16 cellular contexts compared by ENCODE assay signal in genomic region chr9:21557428-21557768, GRCh38.
DNase-seq lines count a peak whose midpoint lies in the region; ATAC-seq, FAIRE-seq and TF ChIP-seq lines count a peak whose summit lies in the region.
"Had no signal": no experiment of that assay in that cellular context is flagged by ENCODE, and none has a peak within 500 bp of the region (broad histone marks: within the 10 kb centered on the region; RNA-seq: fewer than 3 reads in every experiment).

No MANE protein-coding gene starts in this region.

- DNase-seq in choroid plexus epithelial cell (ENCODE audit: low read depth) (no peak), mesenchymal stem cell (no peak), GM19239 (ENCODE audit: insufficient read length, low spot score) (no peak), NCI-H1694 (lab: John Stamatoyannopoulos, UW) (no peak)
- DNase-seq: activated CD4-positive, alpha-beta memory T cell treated with anti-CD3 and anti-CD28 coated beads for 36 hours; DMS79 treated with DMSO at 0.1 percent for 48 hours; NCI-H1092 treated with DMSO at 0.1 percent for 48 hours; nephron progenitor cell had no signal

- no peak overlapping the region for H2BK5ac ChIP-seq in mesenchymal stem cell (ENCODE audit: low read depth, low read length, poor library complexity, severe bottlenecking)

- H3K4me2 ChIP-seq in mesenchymal stem cell (ENCODE audit: low read length, poor library complexity, severe bottlenecking): no peak overlapping the region

- no peak overlapping the region for H2BK12ac ChIP-seq in mesenchymal stem cell (ENCODE audit: low read length in 2 of 2)

- peaks cover 38% of the 10 kb centered on the region for H3K4me1 ChIP-seq in ACC112 (ENCODE audit: control insufficient read depth, insufficient read depth, low read length, unreplicated experiment)
- peaks cover 51% of the 10 kb centered on the region for H3K4me1 ChIP-seq in HUES64 (ENCODE audit: insufficient read depth, low read length)
- peaks cover 7% of the 10 kb centered on the region for H3K4me1 ChIP-seq in mesenchymal stem cell (ENCODE audit: control insufficient read depth, insufficient read depth, low read depth, low read length)

- no peak overlapping the region for H2AFZ ChIP-seq in ACC112 (ENCODE audit: low read length, unreplicated experiment)
- H2AFZ ChIP-seq in mesenchymal stem cell (ENCODE audit: low read depth, low read length): no peak overlapping the region

- no peaks in the 10 kb centered on the region for H3K27me3 ChIP-seq in ACC112 (ENCODE audit: insufficient read depth, low read length)
- peaks cover 42% of the 10 kb centered on the region for H3K27me3 ChIP-seq in HUES64 (ENCODE audit: insufficient read depth, low read length)
- no peaks in the 10 kb centered on the region for H3K27me3 ChIP-seq in mesenchymal stem cell (ENCODE audit: control insufficient read depth in 1 of 2, insufficient read depth in 1 of 2, low read length in 2 of 2)

- no peak overlapping the region for H2AK5ac ChIP-seq in mesenchymal stem cell (ENCODE audit: low read length, severe bottlenecking)

- H3K14ac ChIP-seq in mesenchymal stem cell (ENCODE audit: low read length in 2 of 2): no peak overlapping the region

- no peak overlapping the region for H3K4ac ChIP-seq in mesenchymal stem cell (ENCODE audit: low read depth in 1 of 2, low read length in 2 of 2)

- H2BK15ac ChIP-seq in mesenchymal stem cell (ENCODE audit: low read depth, poor library complexity, severe bottlenecking): no peak overlapping the region

- H2BK120ac ChIP-seq in mesenchymal stem cell (ENCODE audit: low read depth, low read length): no peak overlapping the region

- ATAC-seq in HG02973 (IDR thresholded peaks at IDR 0.05; ENCODE audit: unreplicated experiment) (no peak), HG03460 (IDR thresholded peaks at IDR 0.05; ENCODE audit: unreplicated experiment) (no peak)
- ATAC-seq: stimulated activated memory B cell treated with anti-CD40 and anti-IgM and Interleukin-4, amounts not matched to agents 10 μg/mL and 1 μg/mL and 100 μg/mL, for 72 hours had no signal

- no CpG with 5 or more reads among the region's 1 CpG for WGBS in HUES64
- WGBS in mesenchymal stem cell: no CpG with 5 or more reads among the region's 1 CpG

- H3K9me3 ChIP-seq in HUES64 (ENCODE audit: insufficient read depth, low read depth, low read length): no peaks in the 10 kb centered on the region
- H3K9me3 ChIP-seq in mesenchymal stem cell (ENCODE audit: control insufficient read depth, low read length): no peaks in the 10 kb centered on the region
- H3K9me3 ChIP-seq: right atrium auricular region had no signal

- H4K91ac ChIP-seq in mesenchymal stem cell (ENCODE audit: low read length): no peak overlapping the region

- H3K27ac ChIP-seq in ACC112 (ENCODE audit: low read depth, low read length) (peak overlapping the region; percentile 100), HUES64 (ENCODE audit: low read depth, low read length) (no peak overlapping the region), mesenchymal stem cell (ENCODE audit: low read length, poor library complexity, severe bottlenecking) (no peak overlapping the region)
- H3K27ac ChIP-seq: right atrium auricular region had no signal

- no peak for FAIRE-seq in GM19239 (lab: Jason Lieb, UNC)
- FAIRE-seq: H1, urothelium cell line had no signal

- H3K9ac ChIP-seq in HUES64 (ENCODE audit: low read depth, low read length): no peak overlapping the region
- peak overlapping the region; percentile 99 for H3K9ac ChIP-seq in mesenchymal stem cell (ENCODE audit: low read length)

- peak overlapping the region; percentile 98 for H3K4me3 ChIP-seq in ACC112 (ENCODE audit: low read depth, low read length)
- H3K4me3 ChIP-seq in HUES64 (ENCODE audit: low read length): peak overlapping the region; percentile 79; the same call in 1 of the 2 replicates
- H3K4me3 ChIP-seq in choroid plexus epithelial cell (ENCODE audit: low read depth, low read length): peak overlapping the region; percentile 86
- H3K4me3 ChIP-seq in mesenchymal stem cell (ENCODE audit: insufficient read depth in 1 of 2, low read depth in 1 of 2, low read length in 2 of 2): peak overlapping the region in 1 of 2 experiments; percentile 87
- H3K4me3 ChIP-seq: right atrium auricular region had no signal

- H3K36me3 ChIP-seq in ACC112 (ENCODE audit: insufficient read depth, low read length) (peaks cover 21% of the 10 kb centered on the region), HUES64 (ENCODE audit: insufficient read depth, low read length) (no peaks in the 10 kb centered on the region), mesenchymal stem cell (ENCODE audit: control insufficient read depth in 1 of 2, insufficient read depth in 2 of 2, low read depth in 1 of 2, low read length in 2 of 2) (peaks cover 0 to 7% of the 10 kb centered on the region in 2 experiments)
- H3K36me3 ChIP-seq: right atrium auricular region had no signal

- H3K18ac ChIP-seq in mesenchymal stem cell (ENCODE audit: low read depth in 1 of 2, low read length in 2 of 2): no peak overlapping the region

- H3K23ac ChIP-seq in mesenchymal stem cell (ENCODE audit: low read length in 2 of 2): no peak overlapping the region

- TF ChIP-seq CTCF in choroid plexus epithelial cell (conservative IDR thresholded peaks at IDR 0.05; ENCODE audit: low read depth, low read length): no peak

- peaks cover 2% of the 10 kb centered on the region for H3K79me1 ChIP-seq in mesenchymal stem cell (replicated peaks; ENCODE audit: low read length, poor library complexity, severe bottlenecking)

- no peak overlapping the region for H4K8ac ChIP-seq in mesenchymal stem cell (ENCODE audit: low read length)

- peaks cover 93% of the 10 kb centered on the region for H3K79me2 ChIP-seq in ACC112 (ENCODE audit: control insufficient read depth, insufficient read depth, low read length, unreplicated experiment)
